Comparison of ENCODE assay signal across 19 cellular contexts in genomic region chr10:106025208-106025811, GRCh38.
DNase-seq lines count a peak whose midpoint lies in the region; ATAC-seq and TF ChIP-seq lines count a peak whose summit lies in the region.
"Had no signal": no experiment of that assay in that cellular context is flagged by ENCODE, and none has a peak within 500 bp of the region (broad histone marks: within the 10 kb centered on the region; RNA-seq: fewer than 3 reads in every experiment).

No MANE protein-coding gene starts in this region.

- POLR2A ChIA-PET in HEK293T (lab: Yijun Ruan, JAX) = no interaction called here

- in situ Hi-C loops in Caki2 (cut with HindIII; ENCODE audit: low pct_unique_long_range_greater_than_20kb, low sequenced_read_pairs) = no loop called here

- DNase-seq in DMS53 (lab: John Stamatoyannopoulos, UW) (peak; percentile 17), DMS53 treated with DMSO at 0.1 percent for 48 hours (lab: John Stamatoyannopoulos, UW; ENCODE audit: unreplicated experiment) (no peak), Caki2 (ENCODE audit: low read depth) (peak; percentile 6), amniotic epithelial cell (ENCODE audit: low read depth) (peak; percentile 27), left lobe of liver (ENCODE audit: low spot score) (no peak), HEK293T (ENCODE audit: extremely low spot score) (no peak), Ammon's horn (ENCODE audit: low spot score) (no peak)
- no peak for DNase-seq in stimulated activated CD4-positive, alpha-beta T cell treated with anti-CD3 and anti-CD28 coated beads, Interleukin-12 subunit alpha, Interleukin-12 subunit beta, amount 100 ng/mL, for 4 hours
- DNase-seq: AML-193; BE2C; C1 segment of cervical spinal cord; Calu3; CD4-positive, alpha-beta memory T cell; CD4-positive, CD25-positive, alpha-beta regulatory T cell; CD8-positive, alpha-beta memory T cell; COR-L47; DMS79 treated with DMSO at 0.1 percent for 48 hours; GF-D8 had no signal

- peak; percentile 47 for ATAC-seq in left lobe of liver
- ATAC-seq: A549 had no signal

- CTCF ChIA-PET in HEK293T (lab: Yijun Ruan, JAX) = interaction anchor here (0.6 kb wide), 1 partner anchor 71 kb away, joined by 6 read pairs; no protein-coding TSS in a partner anchor

TF ChIP-seq in HEK293T, 16 proteins besides CTCF, POLR2A, EP300 and RAD21:
- TF ChIP-seq FOXM1 (IDR thresholded peaks at IDR 0.05; ENCODE audit: borderline replicate concordance) (no peak), PKNOX1 (IDR thresholded peaks at IDR 0.05) (no peak), LEF1 (IDR thresholded peaks at IDR 0.05; ENCODE audit: borderline replicate concordance) (no peak), NFRKB (IDR thresholded peaks at IDR 0.05) (no peak), FOXK2 (IDR thresholded peaks at IDR 0.05) (no peak)

Comparison
In these comparisons a context has a peak if more than half of its experiments do, and no peak if none do; other contexts are left out.
1. DNase-seq: peak in DMS53 (single experiment), Caki2 (single experiment) and amniotic epithelial cell (single experiment); none in DMS53 treated with DMSO at 0.1 percent for 48 hours (single experiment), left lobe of liver (single experiment), HEK293T (single experiment), Ammon's horn (single experiment) and stimulated activated CD4-positive, alpha-beta T cell treated with anti-CD3 and anti-CD28 coated beads, Interleukin-12 subunit alpha, Interleukin-12 subunit beta, amount 100 ng/mL, for 4 hours (single experiment).